ENCODE assay signal across 1 cellular context in genomic region chr12:65195387-65196055, GRCh38.
TF ChIP-seq lines count a peak whose summit lies in the region.

No MANE protein-coding gene starts in this region.

TF ChIP-seq in H1, 55 proteins besides CTCF, POLR2A, EP300 and RAD21:
- TF ChIP-seq JUND (IDR thresholded peaks at IDR 0.05; ENCODE audit: low read length) (peak; percentile 80), CHD2 (IDR thresholded peaks at IDR 0.05; ENCODE audit: low read length) (no peak), BRCA1 (IDR thresholded peaks at IDR 0.05; ENCODE audit: low read depth, low read length) (no peak), RNF2 (IDR thresholded peaks at IDR 0.05; ENCODE audit: borderline replicate concordance, low read depth, low read length, missing control alignments, poor library complexity, severe bottlenecking) (no peak), BCL11A (IDR thresholded peaks at IDR 0.05; ENCODE audit: low read depth in 2 of 2, low read length in 2 of 2) (no peak), TCF12 (IDR thresholded peaks at IDR 0.05; ENCODE audit: low read depth, low read length) (no peak), RBBP5 (IDR thresholded peaks at IDR 0.05; ENCODE audit: borderline replicate concordance, low read depth, low read length) (no peak)
